22 cellular contexts compared by ENCODE assay signal in the genomic region with DNA sequence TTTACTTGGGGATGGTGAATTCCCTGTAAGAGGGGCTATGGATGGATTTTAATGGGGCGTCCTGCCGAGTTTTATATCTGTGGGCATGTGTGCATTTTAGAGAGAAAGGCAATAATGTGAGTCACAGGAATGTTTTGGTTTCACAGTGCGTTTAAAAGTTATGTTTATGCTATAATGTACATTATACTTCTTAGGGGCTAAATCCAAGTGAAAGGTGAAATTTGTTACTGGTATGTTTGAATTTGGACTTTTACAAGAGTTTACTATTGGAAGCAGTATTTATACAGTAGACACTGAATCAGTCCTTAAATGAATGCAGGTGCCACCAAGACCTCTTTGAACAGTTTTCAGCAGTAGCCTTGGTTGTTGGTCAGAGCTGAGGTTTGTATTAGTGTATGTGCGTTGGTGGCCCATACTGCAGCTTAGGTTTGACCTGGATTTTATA. TPM values are rescaled to one million over a fixed set of nuclear protein-coding genes. Genes with fewer than 3 reads are reported as not detected.
A peak's percentile ranks its signal among the peaks of the same experiment; 100 is the strongest.
DNase-seq lines count a peak whose midpoint lies in the region; ATAC-seq and TF ChIP-seq lines count a peak whose summit lies in the region.
"Had no signal": no experiment of that assay in that cellular context is flagged by ENCODE, and none has a peak within 500 bp of the region (broad histone marks: within the 10 kb centered on the region; RNA-seq: fewer than 3 reads in every experiment).

No MANE protein-coding gene starts in this region.

- peak overlapping the region; percentile 2 for H3K4me3 Mint-ChIP-seq in activated CD8-positive, alpha-beta T cell treated with anti-CD3 and anti-CD28 coated beads for 36 hours
- no peak overlapping the region for H3K4me3 Mint-ChIP-seq in activated CD8-positive, alpha-beta T cell treated with anti-CD3 and anti-CD28 coated beads, Interleukin-2, amount 10 ng/mL, durations not matched to agents 7 days and 5 days
- H3K4me3 Mint-ChIP-seq in activated T-helper 17 cell treated with anti-CD3 and anti-CD28 coated beads, Interleukin-2, amount 50 U/mL, for 72 hours, result peak overlapping the region; percentile 63
- peak overlapping the region in 2 of 3 experiments; percentile 12 to 51 for H3K4me3 Mint-ChIP-seq in nephron
- H3K4me3 Mint-ChIP-seq in stimulated activated memory B cell treated with anti-CD40 and anti-IgM and Interleukin-4, amounts not matched to agents 10 μg/mL and 1 μg/mL and 100 μg/mL, for 72 hours, result no peak overlapping the region
- H3K4me3 Mint-ChIP-seq: stimulated activated naive CD8-positive, alpha-beta T cell treated with anti-CD3 and anti-CD28 coated beads, Interleukin-15, Interleukin-2, amounts not matched to agents 100 ng/mL and 50 ng/mL, for 24 hours had no signal

- peaks cover 7% of the 10 kb centered on the region for H3K36me3 Mint-ChIP-seq in activated CD8-positive, alpha-beta T cell treated with anti-CD3 and anti-CD28 coated beads for 36 hours (ENCODE audit: low read depth)
- no peaks in the 10 kb centered on the region for H3K36me3 Mint-ChIP-seq in activated CD8-positive, alpha-beta T cell treated with anti-CD3 and anti-CD28 coated beads, Interleukin-2, amount 10 ng/mL, durations not matched to agents 7 days and 5 days (ENCODE audit: low read depth)
- peaks cover 27% of the 10 kb centered on the region for H3K36me3 Mint-ChIP-seq in activated T-helper 17 cell treated with anti-CD3 and anti-CD28 coated beads, Interleukin-2, amount 50 U/mL, for 72 hours (ENCODE audit: low read depth)
- H3K36me3 Mint-ChIP-seq in nephron (ENCODE audit: low read depth), result peaks cover 8% of the 10 kb centered on the region
- no peaks in the 10 kb centered on the region for H3K36me3 Mint-ChIP-seq in stimulated activated memory B cell treated with anti-CD40 and anti-IgM and Interleukin-4, amounts not matched to agents 10 μg/mL and 1 μg/mL and 100 μg/mL, for 72 hours

- peaks cover 36% of the 10 kb centered on the region for H3K4me1 ChIP-seq in HEK293 (ENCODE audit: control insufficient read depth, insufficient read depth, low read length)
- H3K4me1 ChIP-seq: SJCRH30 had no signal

- no peak for ATAC-seq in activated CD8-positive, alpha-beta T cell treated with anti-CD3 and anti-CD28 coated beads for 36 hours
- ATAC-seq in activated CD8-positive, alpha-beta T cell treated with anti-CD3 and anti-CD28 coated beads, Interleukin-2, amount 10 ng/mL, durations not matched to agents 7 days and 5 days, result no peak
- ATAC-seq in activated T-helper 17 cell treated with anti-CD3 and anti-CD28 coated beads, Interleukin-2, amount 50 U/mL, for 72 hours (replicated peaks), result peak; percentile 50
- no peak for ATAC-seq in stimulated activated memory B cell treated with anti-CD40 and anti-IgM and Interleukin-4, amounts not matched to agents 10 μg/mL and 1 μg/mL and 100 μg/mL, for 72 hours
- no peak for ATAC-seq in GM21515 (IDR thresholded peaks at IDR 0.05; ENCODE audit: unreplicated experiment)
- ATAC-seq: activated CD4-positive, alpha-beta T cell treated with anti-CD3 and anti-CD28 coated beads for 36 hours had no signal

- peak overlapping the region; percentile 68 for H3K27ac ChIP-seq in HEK293 (ENCODE audit: extremely low read depth, low read depth, low read length)
- H3K27ac ChIP-seq: C4-2B, SJCRH30 had no signal

- no peak for DNase-seq in activated CD8-positive, alpha-beta T cell treated with anti-CD3 and anti-CD28 coated beads for 36 hours
- no peak for DNase-seq in activated CD8-positive, alpha-beta T cell treated with anti-CD3 and anti-CD28 coated beads, Interleukin-2, amount 10 ng/mL, durations not matched to agents 7 days and 5 days
- no peak for DNase-seq in medulla oblongata (ENCODE audit: extremely low spot score)
- DNase-seq: activated CD4-positive, alpha-beta T cell treated with anti-CD3 and anti-CD28 coated beads for 36 hours; activated naive CD8-positive, alpha-beta T cell treated with anti-CD3 and anti-CD28 coated beads for 36 hours; DMS79 treated with DMSO at 0.1 percent for 48 hours; islet precursor cell; mammary epithelial cell; MV-4-11; NCI-H2081; NCI-H524 treated with DMSO at 0.1 percent for 48 hours; OCI-M1; retina; SJCRH30; trophoblast cell had no signal

- no peaks in the 10 kb centered on the region for H3K36me3 ChIP-seq in HEK293 (ENCODE audit: control insufficient read depth in 2 of 2, insufficient read depth in 1 of 2, low read length in 2 of 2)
- H3K36me3 ChIP-seq: SJCRH30 had no signal

- POLR2A ChIA-PET in activated CD8-positive, alpha-beta T cell treated with anti-CD3 and anti-CD28 coated beads for 36 hours (lab: Charles Lee), result interaction anchor here (0.5 kb wide), 1 partner anchor 257 kb away, joined by 3 read pairs; no protein-coding TSS in a partner anchor
- POLR2A ChIA-PET in activated CD8-positive, alpha-beta T cell treated with anti-CD3 and anti-CD28 coated beads, Interleukin-2, amount 10 ng/mL, durations not matched to agents 7 days and 5 days (lab: Charles Lee), result no interaction called here
- POLR2A ChIA-PET in HEK293 (lab: Yijun Ruan, JAX), result no interaction called here

- peaks cover 1% of the 10 kb centered on the region for H3K9me3 Mint-ChIP-seq in activated CD8-positive, alpha-beta T cell treated with anti-CD3 and anti-CD28 coated beads for 36 hours
- H3K9me3 Mint-ChIP-seq in activated CD8-positive, alpha-beta T cell treated with anti-CD3 and anti-CD28 coated beads, Interleukin-2, amount 10 ng/mL, durations not matched to agents 7 days and 5 days (ENCODE audit: insufficient read depth), result no peaks in the 10 kb centered on the region
- H3K9me3 Mint-ChIP-seq in activated T-helper 17 cell treated with anti-CD3 and anti-CD28 coated beads, Interleukin-2, amount 50 U/mL, for 72 hours, result no peaks in the 10 kb centered on the region
- H3K9me3 Mint-ChIP-seq in nephron, result no peaks in the 10 kb centered on the region
- H3K9me3 Mint-ChIP-seq in stimulated activated memory B cell treated with anti-CD40 and anti-IgM and Interleukin-4, amounts not matched to agents 10 μg/mL and 1 μg/mL and 100 μg/mL, for 72 hours, result no peaks in the 10 kb centered on the region
- H3K9me3 Mint-ChIP-seq: activated naive CD8-positive, alpha-beta T cell treated with anti-CD3 and anti-CD28 coated beads for 36 hours; stimulated activated naive CD8-positive, alpha-beta T cell treated with anti-CD3 and anti-CD28 coated beads, Interleukin-15, Interleukin-2, amounts not matched to agents 100 ng/mL and 50 ng/mL, for 24 hours had no signal

- no peaks in the 10 kb centered on the region for H3K9me3 ChIP-seq in HEK293 (ENCODE audit: control insufficient read depth, insufficient read depth, low read depth, low read length)
- H3K9me3 ChIP-seq: SJCRH30 had no signal

- peaks cover 69% of the 10 kb centered on the region for H3K4me1 Mint-ChIP-seq in activated CD8-positive, alpha-beta T cell treated with anti-CD3 and anti-CD28 coated beads for 36 hours (ENCODE audit: low read depth)
- H3K4me1 Mint-ChIP-seq in activated CD8-positive, alpha-beta T cell treated with anti-CD3 and anti-CD28 coated beads, Interleukin-2, amount 10 ng/mL, durations not matched to agents 7 days and 5 days (ENCODE audit: low read depth), result peaks cover 42% of the 10 kb centered on the region
- H3K4me1 Mint-ChIP-seq in activated T-helper 17 cell treated with anti-CD3 and anti-CD28 coated beads, Interleukin-2, amount 50 U/mL, for 72 hours, result peaks cover 40% of the 10 kb centered on the region
- peaks cover 42% of the 10 kb centered on the region for H3K4me1 Mint-ChIP-seq in nephron
- H3K4me1 Mint-ChIP-seq in stimulated activated memory B cell treated with anti-CD40 and anti-IgM and Interleukin-4, amounts not matched to agents 10 μg/mL and 1 μg/mL and 100 μg/mL, for 72 hours, result peaks cover 66% of the 10 kb centered on the region

- intact Hi-C loops in activated CD8-positive, alpha-beta T cell treated with anti-CD3 and anti-CD28 coated beads for 36 hours (cut with micrococcal nuclease), result no loop called here

- TF ChIP-seq CTCF in activated CD8-positive, alpha-beta T cell treated with anti-CD3 and anti-CD28 coated beads for 36 hours (IDR thresholded peaks at IDR 0.05), result no peak
- no peak for TF ChIP-seq CTCF in HEK293 (tag by site-specific recombination; IDR thresholded peaks at IDR 0.05)
- TF ChIP-seq CTCF in nephron (IDR thresholded peaks at IDR 0.05; ENCODE audit: unreplicated experiment in 3 of 3), result no peak

- H3K4me3 ChIP-seq in HEK293 (ENCODE audit: low read depth, low read length), result peak overlapping the region; percentile 9; the same call in 1 of the 2 replicates
- H3K4me3 ChIP-seq: SJCRH30 had no signal

- H3K27me3 Mint-ChIP-seq in activated CD8-positive, alpha-beta T cell treated with anti-CD3 and anti-CD28 coated beads for 36 hours, result no peaks in the 10 kb centered on the region
- H3K27me3 Mint-ChIP-seq in activated CD8-positive, alpha-beta T cell treated with anti-CD3 and anti-CD28 coated beads, Interleukin-2, amount 10 ng/mL, durations not matched to agents 7 days and 5 days (ENCODE audit: low read depth), result no peaks in the 10 kb centered on the region
- no peaks in the 10 kb centered on the region for H3K27me3 Mint-ChIP-seq in activated T-helper 17 cell treated with anti-CD3 and anti-CD28 coated beads, Interleukin-2, amount 50 U/mL, for 72 hours
- H3K27me3 Mint-ChIP-seq in nephron (ENCODE audit: low read depth), result peaks cover 6% of the 10 kb centered on the region
- no peaks in the 10 kb centered on the region for H3K27me3 Mint-ChIP-seq in stimulated activated memory B cell treated with anti-CD40 and anti-IgM and Interleukin-4, amounts not matched to agents 10 μg/mL and 1 μg/mL and 100 μg/mL, for 72 hours
- H3K27me3 Mint-ChIP-seq: activated CD4-positive, alpha-beta T cell treated with anti-CD3 and anti-CD28 coated beads for 36 hours; activated naive CD8-positive, alpha-beta T cell treated with anti-CD3 and anti-CD28 coated beads for 36 hours; stimulated activated naive CD8-positive, alpha-beta T cell treated with anti-CD3 and anti-CD28 coated beads, Interleukin-15, Interleukin-2, amounts not matched to agents 100 ng/mL and 50 ng/mL, for 24 hours had no signal

- CTCF ChIA-PET in activated CD8-positive, alpha-beta T cell treated with anti-CD3 and anti-CD28 coated beads for 36 hours (lab: Charles Lee), result no interaction called here
- CTCF ChIA-PET in activated CD8-positive, alpha-beta T cell treated with anti-CD3 and anti-CD28 coated beads, Interleukin-2, amount 10 ng/mL, durations not matched to agents 7 days and 5 days (lab: Charles Lee), result interaction anchor here (1.4 to 2.3 kb wide), 2 partner anchors 108 kb away, joined by 4 to 8 read pairs; no protein-coding TSS in a partner anchor
- CTCF ChIA-PET in HEK293 (lab: Yijun Ruan, JAX), result no interaction called here

- no peak overlapping the region for H3K27ac Mint-ChIP-seq in activated CD8-positive, alpha-beta T cell treated with anti-CD3 and anti-CD28 coated beads for 36 hours
- H3K27ac Mint-ChIP-seq in activated CD8-positive, alpha-beta T cell treated with anti-CD3 and anti-CD28 coated beads, Interleukin-2, amount 10 ng/mL, durations not matched to agents 7 days and 5 days, result no peak overlapping the region
- peak overlapping the region; percentile 48 for H3K27ac Mint-ChIP-seq in activated T-helper 17 cell treated with anti-CD3 and anti-CD28 coated beads, Interleukin-2, amount 50 U/mL, for 72 hours
- H3K27ac Mint-ChIP-seq in nephron, result no peak overlapping the region
- H3K27ac Mint-ChIP-seq in stimulated activated memory B cell treated with anti-CD40 and anti-IgM and Interleukin-4, amounts not matched to agents 10 μg/mL and 1 μg/mL and 100 μg/mL, for 72 hours, result no peak overlapping the region
- H3K27ac Mint-ChIP-seq: activated naive CD8-positive, alpha-beta T cell treated with anti-CD3 and anti-CD28 coated beads for 36 hours; stimulated activated naive CD8-positive, alpha-beta T cell treated with anti-CD3 and anti-CD28 coated beads, Interleukin-15, Interleukin-2, amounts not matched to agents 100 ng/mL and 50 ng/mL, for 24 hours had no signal

RNA-seq across cellular contexts. Expression of a gene that starts 5.6 kb away (rescaled TPM):
- 1 to 10 TPM; 6.1 to 6.3 TPM for total RNA-seq in activated CD8-positive, alpha-beta T cell treated with anti-CD3 and anti-CD28 coated beads for 36 hours
- 1 to 10 TPM; 2.1 TPM for total RNA-seq in activated CD8-positive, alpha-beta T cell treated with anti-CD3 and anti-CD28 coated beads, Interleukin-2, amount 10 ng/mL, durations not matched to agents 7 days and 5 days
- 10 to 100 TPM; 11.2 to 13.9 TPM for total RNA-seq in activated T-helper 17 cell treated with anti-CD3 and anti-CD28 coated beads, Interleukin-2, amount 50 U/mL, for 72 hours

Comparison
In these comparisons a context has a peak if more than half of its experiments do, and no peak if none do; other contexts are left out.
1. H3K4me3 Mint-ChIP-seq: peak in activated CD8-positive, alpha-beta T cell treated with anti-CD3 and anti-CD28 coated beads for 36 hours (single experiment), activated T-helper 17 cell treated with anti-CD3 and anti-CD28 coated beads, Interleukin-2, amount 50 U/mL, for 72 hours (single experiment) and nephron (2 of 3); none in activated CD8-positive, alpha-beta T cell treated with anti-CD3 and anti-CD28 coated beads, Interleukin-2, amount 10 ng/mL, durations not matched to agents 7 days and 5 days (single experiment) and stimulated activated memory B cell treated with anti-CD40 and anti-IgM and Interleukin-4, amounts not matched to agents 10 μg/mL and 1 μg/mL and 100 μg/mL, for 72 hours (single experiment).